In the genomic region with DNA sequence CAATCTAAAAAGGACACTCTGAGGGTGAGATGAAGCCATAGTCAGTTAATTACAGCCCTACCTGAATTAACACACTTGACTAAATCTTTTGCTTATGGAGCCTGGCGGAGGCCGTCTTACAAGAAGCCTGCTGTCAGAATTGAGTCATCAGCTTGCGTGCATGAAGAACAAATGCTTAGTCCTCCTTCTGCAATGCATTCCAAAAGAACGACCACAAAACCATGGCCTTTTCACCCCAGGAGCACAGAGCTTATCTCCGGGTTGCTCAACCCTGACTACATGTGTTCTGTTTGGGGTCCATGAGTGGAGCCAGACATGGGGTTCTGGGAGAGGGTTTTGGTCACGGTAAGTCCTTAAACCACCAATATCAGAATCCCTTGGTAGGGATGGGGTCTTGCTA, we compare ENCODE assay signal across 9 cellular contexts.
DNase-seq lines count a peak whose midpoint lies in the region; ATAC-seq and TF ChIP-seq lines count a peak whose summit lies in the region.
"Had no signal": no experiment of that assay in that cellular context is flagged by ENCODE, and none has a peak within 500 bp of the region (broad histone marks: within the 10 kb centered on the region; RNA-seq: fewer than 3 reads in every experiment).

No MANE protein-coding gene starts in this region.

- no peak overlapping the region for H3K4me3 ChIP-seq in breast epithelium
- no peak overlapping the region for H3K4me3 ChIP-seq in mammary epithelial cell (replicated peaks in 1 of 3; ENCODE audit: insufficient read depth in 1 of 3, low read depth in 2 of 3, low read length in 3 of 3)
- no peak overlapping the region for H3K4me3 ChIP-seq in CD8-positive, alpha-beta T cell (ENCODE audit: low read depth, low read length)
- no peak overlapping the region for H3K4me3 ChIP-seq in colonic mucosa
- H3K4me3 ChIP-seq: skin epidermis had no signal

- H3K27me3 Mint-ChIP-seq in MCF 10A (ENCODE audit: insufficient read depth, unreplicated experiment) = no peaks in the 10 kb centered on the region
- H3K27me3 Mint-ChIP-seq in CD8-positive, alpha-beta T cell (ENCODE audit: low read depth) = no peaks in the 10 kb centered on the region

- H3K9ac ChIP-seq in mammary epithelial cell (ENCODE audit: insufficient read depth, low read length) (no peak overlapping the region), colonic mucosa (ENCODE audit: low read depth in 2 of 2, low read length in 2 of 2) (no peak overlapping the region)

- H3K4me2 ChIP-seq in mammary epithelial cell (ENCODE audit: insufficient read depth, low read depth, low read length) = peak overlapping the region; percentile 51

- H3K9me3 Mint-ChIP-seq in MCF 10A (ENCODE audit: unreplicated experiment) = no peaks in the 10 kb centered on the region
- no peaks in the 10 kb centered on the region for H3K9me3 Mint-ChIP-seq in CD8-positive, alpha-beta T cell

- no peak overlapping the region for H3K27ac Mint-ChIP-seq in MCF 10A (ENCODE audit: low read depth, unreplicated experiment)
- no peak overlapping the region for H3K27ac Mint-ChIP-seq in CD8-positive, alpha-beta T cell

- BruUV-seq in MCF 10A (replicated peaks; lab: Mats Ljungman, UMichigan) (no TSS peak), mammary epithelial cell (replicated peaks; lab: Mats Ljungman, UMichigan) (no TSS peak)

- H3K4me1 ChIP-seq in breast epithelium (no peaks in the 10 kb centered on the region), mammary epithelial cell (ENCODE audit: insufficient read depth, low read length) (peaks cover 23% of the 10 kb centered on the region), colonic mucosa (no peaks in the 10 kb centered on the region)
- H3K4me1 ChIP-seq in CD8-positive, alpha-beta T cell (ENCODE audit: insufficient read depth, low read length) = no peaks in the 10 kb centered on the region

- H3K4me3 Mint-ChIP-seq in MCF 10A (ENCODE audit: unreplicated experiment) = no peak overlapping the region
- no peak overlapping the region for H3K4me3 Mint-ChIP-seq in CD8-positive, alpha-beta T cell

- H3K9me3 ChIP-seq in breast epithelium (no peaks in the 10 kb centered on the region), mammary epithelial cell (replicated peaks; ENCODE audit: insufficient read depth, low read length) (no peaks in the 10 kb centered on the region), colonic mucosa (no peaks in the 10 kb centered on the region)
- H3K9me3 ChIP-seq in CD8-positive, alpha-beta T cell (ENCODE audit: low read length) = no peaks in the 10 kb centered on the region

- CTCF ChIA-PET in MCF 10A (lab: Yijun Ruan, JAX) (interaction anchor here (1.2 to 2.0 kb wide), 5 partner anchors 9 to 1222 kb away, joined by 3 to 6 read pairs (median 4); no protein-coding TSS in a partner anchor), mammary epithelial cell (lab: Charles Lee; ENCODE audit: low non-redundant PET) (no interaction called here)
- CTCF ChIA-PET in CD8-positive, alpha-beta T cell (lab: Charles Lee) = interaction anchor here (2.3 kb wide), 1 partner anchor 17 kb away, joined by 11 read pairs; no protein-coding TSS in a partner anchor

- 19% methylated on average over 6 of the region's 6 CpGs for WGBS in mammary epithelial cell (ENCODE audit: low coverage, missing lambda C conversion rate)

- H3K79me2 ChIP-seq in mammary epithelial cell (ENCODE audit: insufficient read depth, low read length) = no peaks in the 10 kb centered on the region

- H3K27me3 ChIP-seq in breast epithelium (no peaks in the 10 kb centered on the region), mammary epithelial cell (ENCODE audit: insufficient read depth, low read length) (no peaks in the 10 kb centered on the region), colonic mucosa (no peaks in the 10 kb centered on the region)
- H3K27me3 ChIP-seq in CD8-positive, alpha-beta T cell (ENCODE audit: insufficient read depth, low read length) = no peaks in the 10 kb centered on the region

- ATAC-seq in CD8-positive, alpha-beta T cell = no peak

- dilution Hi-C loops in mammary epithelial cell (cut with HindIII; ENCODE audit: low sequenced_read_pairs) = no loop called here

- H3K4me1 Mint-ChIP-seq in MCF 10A (ENCODE audit: insufficient read depth, unreplicated experiment) = peaks cover 13% of the 10 kb centered on the region
- no peaks in the 10 kb centered on the region for H3K4me1 Mint-ChIP-seq in CD8-positive, alpha-beta T cell (ENCODE audit: low read depth)

- peak overlapping the region; percentile 63 for H2AFZ ChIP-seq in mammary epithelial cell (ENCODE audit: low read depth, low read length)

- intact Hi-C loops in MCF 10A (cut with micrococcal nuclease) = no loop called here
- intact Hi-C loops in breast epithelium (cut with DNase I; ENCODE audit: low total_unique reads) = no loop called here
- intact Hi-C loops in mammary epithelial cell (cut with micrococcal nuclease) = loop anchor here (2.0 to 5.0 kb wide), 2 partner anchors 41 to 250 kb away; no protein-coding TSS in a partner anchor
- intact Hi-C loops in CD8-positive, alpha-beta T cell (cut with DNase I, micrococcal nuclease) = no loop called here
- intact Hi-C loops in colonic mucosa (cut with DNase I) = no loop called here

- POLR2A ChIA-PET in MCF 10A (lab: Yijun Ruan, JAX) = interaction anchor here (0.9 to 1.1 kb wide), 3 partner anchors 9 to 82 kb away, joined by 4 read pairs; no protein-coding TSS in a partner anchor
- POLR2A ChIA-PET in CD8-positive, alpha-beta T cell (lab: Charles Lee) = no interaction called here

- no peaks in the 10 kb centered on the region for H3K36me3 Mint-ChIP-seq in MCF 10A (ENCODE audit: insufficient read depth, unreplicated experiment)
- no peaks in the 10 kb centered on the region for H3K36me3 Mint-ChIP-seq in CD8-positive, alpha-beta T cell

- no peaks in the 10 kb centered on the region for H4K20me1 ChIP-seq in mammary epithelial cell (ENCODE audit: insufficient read depth, low read length)

- TF ChIP-seq CTCF in MCF 10A (IDR thresholded peaks at IDR 0.05; ENCODE audit: unreplicated experiment) = no peak
- no peak for TF ChIP-seq CTCF in breast epithelium (IDR thresholded peaks at IDR 0.05)
- no peak for TF ChIP-seq CTCF in mammary epithelial cell (conservative IDR thresholded peaks at IDR 0.05 in 1 of 2, IDR thresholded peaks at IDR 0.05 in 1 of 2; ENCODE audit: extremely low read depth in 1 of 2, insufficient read depth in 1 of 2, low read depth in 1 of 2, low read length in 2 of 2)
- TF ChIP-seq CTCF in CD8-positive, alpha-beta T cell (IDR thresholded peaks at IDR 0.05) = no peak
- TF ChIP-seq CTCF in colonic mucosa (IDR thresholded peaks at IDR 0.05) = no peak

- H3K27ac ChIP-seq in breast epithelium (no peak overlapping the region), mammary epithelial cell (ENCODE audit: insufficient read depth, low read depth, low read length) (peak overlapping the region; percentile 75), colonic mucosa (no peak overlapping the region)
- no peak overlapping the region for H3K27ac ChIP-seq in CD8-positive, alpha-beta T cell (ENCODE audit: low read depth, low read length)

- no peaks in the 10 kb centered on the region for H3K36me3 ChIP-seq in breast epithelium
- no peaks in the 10 kb centered on the region for H3K36me3 ChIP-seq in mammary epithelial cell (ENCODE audit: insufficient read depth, low read length)
- no peaks in the 10 kb centered on the region for H3K36me3 ChIP-seq in CD8-positive, alpha-beta T cell (ENCODE audit: insufficient read depth, low read length)
- no peaks in the 10 kb centered on the region for H3K36me3 ChIP-seq in colonic mucosa

- in situ Hi-C loops in mammary epithelial cell (cut with MboI; ENCODE audit: low sequenced_read_pairs in 2 of 2) = no loop called here

- DNase-seq in MCF 10A (ENCODE audit: unreplicated experiment) = peak; percentile 93
- DNase-seq in breast epithelium (ENCODE audit: low spot score in 2 of 2) = no peak
- peak; percentile 87 for DNase-seq in HPDE6-E6E7 (ENCODE audit: extremely low spot score)
- peak; percentile 94 for DNase-seq in mammary epithelial cell
- no peak for DNase-seq in stimulated activated CD4-positive, alpha-beta T cell treated with anti-CD3 and anti-CD28 coated beads, Interleukin-4, amount 100 ng/mL, for 4 hours
- DNase-seq in activated naive CD4-positive, alpha-beta T cell (lab: John Stamatoyannopoulos, UW) = no peak
- no peak for DNase-seq in CD8-positive, alpha-beta T cell
- no peak for DNase-seq in colonic mucosa

- TF ChIP-seq POLR2A in breast epithelium (IDR thresholded peaks at IDR 0.05) = no peak

Comparison
In these comparisons a context has a peak if more than half of its experiments do, and no peak if none do; other contexts are left out.
1. DNase-seq: peak in MCF 10A (single experiment), HPDE6-E6E7 (single experiment) and mammary epithelial cell (single experiment); none in breast epithelium (0 of 2), stimulated activated CD4-positive, alpha-beta T cell treated with anti-CD3 and anti-CD28 coated beads, Interleukin-4, amount 100 ng/mL, for 4 hours (0 of 2), activated naive CD4-positive, alpha-beta T cell (0 of 4), CD8-positive, alpha-beta T cell (0 of 7) and colonic mucosa (single experiment).